In the genomic region with DNA sequence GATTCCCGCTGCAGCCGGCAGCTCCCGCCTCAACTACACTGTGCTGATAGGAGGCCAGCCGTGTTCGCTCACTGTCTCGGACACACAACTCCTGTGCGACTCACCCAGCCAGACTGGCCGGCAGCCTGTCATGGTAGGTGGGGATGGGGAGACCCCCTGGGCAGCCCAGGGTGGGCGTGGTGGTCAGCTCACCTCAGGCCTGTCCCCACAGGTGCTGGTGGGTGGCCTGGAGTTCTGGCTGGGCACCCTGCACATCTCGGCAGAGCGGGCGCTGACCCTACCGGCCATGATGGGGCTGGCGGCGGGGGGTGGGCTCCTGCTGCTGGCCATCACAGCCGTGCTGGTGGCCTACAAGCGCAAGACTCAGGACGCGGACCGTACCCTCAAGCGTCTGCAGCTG, we compare ENCODE assay signal across 9 cellular contexts.
"Had no signal": no experiment of that assay in that cellular context is flagged by ENCODE, and none has a peak within 500 bp of the region (broad histone marks: within the 10 kb centered on the region; RNA-seq: fewer than 3 reads in every experiment).

No MANE protein-coding gene starts in this region.

- ATAC-seq: HCT116 had no signal

- DNase-seq: GM23248, GOT3, H7, HFFc6, KBM-7 had no signal

- H3K4me2 ChIP-seq: KMS-11 had no signal

- H3K27ac ChIP-seq: GM23248, KMS-11 had no signal

- H3K9ac ChIP-seq: GM23248, KMS-11 had no signal

- H3K4me3 ChIP-seq: GM23248, HAP-1 had no signal

- H2AFZ ChIP-seq: GM23248 had no signal

- H3K4me1 ChIP-seq: HAP-1 had no signal

- FAIRE-seq: HTR-8/SVneo had no signal

- H3K9me3 ChIP-seq: HAP-1 had no signal
